26 cellular contexts compared by ENCODE assay signal in genomic region chr18:21291106-21291505, GRCh38. TPM values are rescaled to one million over a fixed set of nuclear protein-coding genes. Genes with fewer than 3 reads are reported as not detected.
A peak's percentile ranks its signal among the peaks of the same experiment; 100 is the strongest.
DNase-seq lines count a peak whose midpoint lies in the region; ATAC-seq and TF ChIP-seq lines count a peak whose summit lies in the region.
"Had no signal": no experiment of that assay in that cellular context is flagged by ENCODE, and none has a peak within 500 bp of the region (broad histone marks: within the 10 kb centered on the region; RNA-seq: fewer than 3 reads in every experiment).

No MANE protein-coding gene starts in this region.

- H3K4me1 ChIP-seq in OCI-LY3 (ENCODE audit: low read length) = peaks cover 22% of the 10 kb centered on the region
- H3K4me1 ChIP-seq in foreskin keratinocyte = no peaks in the 10 kb centered on the region

- H3K36me3 ChIP-seq in OCI-LY3 (replicated peaks; ENCODE audit: low read depth, low read length) = no peaks in the 10 kb centered on the region
- H3K36me3 ChIP-seq: HAP-1 had no signal

- no peak for TF ChIP-seq CTCF in OCI-LY3 (IDR thresholded peaks at IDR 0.05; ENCODE audit: low read depth, low read length)
- TF ChIP-seq CTCF in foreskin keratinocyte (conservative IDR thresholded peaks at IDR 0.05) = no peak

- H2AFZ ChIP-seq in OCI-LY3 (ENCODE audit: low read depth, low read length) = 0 out of 2 replicates have a peak overlapping the region, but pooled peaks have one; percentile 33
- H2AFZ ChIP-seq: GM23338 had no signal

- ATAC-seq in foreskin keratinocyte = peak; percentile 84
- ATAC-seq in GM21529 (IDR thresholded peaks at IDR 0.05; ENCODE audit: unreplicated experiment) = no peak
- ATAC-seq: GM12878, GM23338, HepG2, K562 had no signal

- H3K9ac ChIP-seq in OCI-LY3 (ENCODE audit: low read length) = no peak overlapping the region
- H3K9ac ChIP-seq: SK-N-SH had no signal

- H3K4me3 ChIP-seq in OCI-LY3 (ENCODE audit: low read length) = no peak overlapping the region
- H3K4me3 ChIP-seq: GM12878, GM23338, HAP-1, K562 had no signal

- H4K20me1 ChIP-seq in OCI-LY3 (ENCODE audit: insufficient read depth, low read length) = no peaks in the 10 kb centered on the region

- no peak overlapping the region for H3K4me2 ChIP-seq in OCI-LY3 (ENCODE audit: low read length)
- H3K4me2 ChIP-seq: GM23338, SK-N-SH had no signal

- H3K27ac ChIP-seq in OCI-LY3 (ENCODE audit: low read length) = no peak overlapping the region
- H3K27ac ChIP-seq in foreskin keratinocyte = no peak overlapping the region
- H3K27ac ChIP-seq: C4-2B, RWPE1 had no signal

- DNase-seq in NCI-H748 (lab: John Stamatoyannopoulos, UW; ENCODE audit: unreplicated experiment) (peak; percentile 15), NCI-H748 treated with DMSO at 0.1 percent for 48 hours (lab: John Stamatoyannopoulos, UW) (no peak), foreskin keratinocyte (peak in 1 of 2 donors; percentile 58), NCI-H2081 treated with DMSO at 0.1 percent for 48 hours (lab: John Stamatoyannopoulos, UW) (no peak), NCI-H446 treated with DMSO at 0.1 percent for 48 hours (lab: John Stamatoyannopoulos, UW) (no peak)
- DNase-seq: CD8-positive, alpha-beta memory T cell; DMS79 treated with DMSO at 0.1 percent for 48 hours; MM.1S; NCI-H1048; NCI-H1436 treated with DMSO at 0.1 percent for 48 hours; NCI-H2029 treated with DMSO at 0.1 percent for 48 hours; NCI-H2171 treated with DMSO at 0.1 percent for 48 hours; NCI-H510A; SIG-M5; SK-N-SH had no signal

- H3K9me3 ChIP-seq in OCI-LY3 (ENCODE audit: insufficient read depth, low read length) = no peaks in the 10 kb centered on the region
- H3K9me3 ChIP-seq: HAP-1, SK-N-SH had no signal

- H3K27me3 ChIP-seq in OCI-LY3 (ENCODE audit: low read depth, low read length) = no peaks in the 10 kb centered on the region
- H3K27me3 ChIP-seq in foreskin keratinocyte = no peaks in the 10 kb centered on the region

- no peaks in the 10 kb centered on the region for H3K79me2 ChIP-seq in OCI-LY3 (ENCODE audit: low read length)

RNA-seq across cellular contexts. Expression of gene GREB1L, which starts 49.1 kb away (rescaled TPM):
- 2.7 and 5.3 TPM in 2 replicates for total RNA-seq in foreskin keratinocyte
- polyA plus RNA-seq in foreskin keratinocyte = 0.63 and 1.2 TPM in 2 replicates
- total RNA-seq: CD8-positive, alpha-beta memory T cell; HT-29; K562; T-helper 2 cell treated with Interferon-gamma antibody and Interleukin-4, amounts not matched to agents 100 ng/mL and 5 ng/mL, for 36 hours had no signal
